ENCODE assay signal across 8 cellular contexts in the genomic region with DNA sequence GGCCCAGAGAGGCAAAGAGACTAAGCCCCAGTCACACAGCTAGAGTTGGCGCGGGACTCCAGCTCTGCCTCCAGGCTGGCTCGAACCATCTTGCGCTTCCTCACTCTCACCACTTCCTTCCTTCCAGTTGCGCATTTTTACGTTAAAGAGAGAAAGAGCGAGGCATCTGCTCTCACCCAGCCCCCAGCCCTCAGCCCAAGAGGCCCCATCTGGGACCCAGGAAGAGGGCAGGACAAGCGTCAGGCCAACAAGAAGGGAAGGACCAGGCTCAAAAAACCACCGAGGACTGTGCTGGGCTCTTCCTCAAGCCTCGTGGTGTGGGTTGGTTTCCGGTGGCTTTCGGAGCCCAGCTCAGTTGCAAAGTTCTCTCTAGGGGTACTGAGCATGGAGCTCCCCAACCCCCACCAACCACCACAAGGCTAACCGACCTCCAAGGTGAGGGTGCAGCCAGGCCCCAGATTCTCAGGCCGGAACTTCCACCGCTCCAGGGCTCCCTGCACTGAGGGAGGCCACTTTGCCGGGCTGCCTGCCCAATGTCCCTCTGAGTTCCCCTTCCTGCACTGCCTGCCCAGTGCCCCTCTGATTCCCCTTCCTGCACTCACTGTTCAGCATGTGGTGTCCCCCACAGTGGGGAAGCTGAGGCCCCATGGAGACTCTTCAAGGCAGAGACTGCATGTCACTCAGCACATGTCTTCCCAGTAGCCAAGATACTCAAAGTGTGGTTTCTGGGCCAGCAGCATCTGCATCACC. TPM values are rescaled to one million over a fixed set of nuclear protein-coding genes. Genes with fewer than 3 reads are reported as not detected.
DNase-seq lines count a peak whose midpoint lies in the region; TF ChIP-seq lines count a peak whose summit lies in the region.

No MANE protein-coding gene starts in this region.

- peaks cover 73% of the 10 kb centered on the region for H3K4me1 Mint-ChIP-seq in Calu3 (ENCODE audit: low read depth, unreplicated experiment)
- peaks cover 48% of the 10 kb centered on the region for H3K4me1 Mint-ChIP-seq in activated CD4-positive, alpha-beta T cell treated with anti-CD3 and anti-CD28 coated beads, Interleukin-2, amount 10 ng/mL, durations not matched to agents 24 days and 14 days

- in situ Hi-C loops in ACHN (cut with HindIII; ENCODE audit: low pct_ligation_motif_present, low pct_unique_long_range_greater_than_20kb, low sequenced_read_pairs): no loop called here
- in situ Hi-C loops in HAP-1 (cut with MboI; ENCODE audit: low sequenced_read_pairs): no loop called here

- H3K27me3 ChIP-seq in iPS-20b (ENCODE audit: insufficient read depth, low read length) (no peaks in the 10 kb centered on the region), HAP-1 (ENCODE audit: low read depth) (no peaks in the 10 kb centered on the region)

- H3K27me3 Mint-ChIP-seq in Calu3 (ENCODE audit: unreplicated experiment): no peaks in the 10 kb centered on the region
- no peaks in the 10 kb centered on the region for H3K27me3 Mint-ChIP-seq in activated CD4-positive, alpha-beta T cell treated with anti-CD3 and anti-CD28 coated beads, Interleukin-2, amount 10 ng/mL, durations not matched to agents 24 days and 14 days

- 0 out of 2 replicates have a peak overlapping the region, but pooled peaks have one; percentile 18 for H3K9ac ChIP-seq in iPS-20b (ENCODE audit: low read depth, low read length)

- peak overlapping the region; percentile 60 for H3K27ac Mint-ChIP-seq in Calu3 (ENCODE audit: unreplicated experiment)
- H3K27ac Mint-ChIP-seq in activated CD4-positive, alpha-beta T cell treated with anti-CD3 and anti-CD28 coated beads, Interleukin-2, amount 10 ng/mL, durations not matched to agents 24 days and 14 days: peak overlapping the region; percentile 94

- H3K4me3 Mint-ChIP-seq in Calu3 (ENCODE audit: low read depth, unreplicated experiment): no peak overlapping the region
- H3K4me3 Mint-ChIP-seq in activated CD4-positive, alpha-beta T cell treated with anti-CD3 and anti-CD28 coated beads, Interleukin-2, amount 10 ng/mL, durations not matched to agents 24 days and 14 days: peak overlapping the region; percentile 75

- no peak overlapping the region for H3K27ac ChIP-seq in HEK293 (ENCODE audit: extremely low read depth, low read depth, low read length)
- H3K27ac ChIP-seq in iPS-20b (ENCODE audit: low read length): no peak overlapping the region

- H3K4me1 ChIP-seq in HEK293 (ENCODE audit: control insufficient read depth, insufficient read depth, low read length): no peaks in the 10 kb centered on the region
- peaks cover 18% of the 10 kb centered on the region for H3K4me1 ChIP-seq in iPS-20b (ENCODE audit: insufficient read depth, low read length)
- H3K4me1 ChIP-seq in HAP-1: no peaks in the 10 kb centered on the region

- BruUV-seq in Calu3 (replicated peaks; lab: Mats Ljungman, UMichigan): no TSS peak

- H3K36me3 Mint-ChIP-seq in Calu3 (ENCODE audit: insufficient read depth, unreplicated experiment): peaks cover 92% of the 10 kb centered on the region
- peaks cover 11% of the 10 kb centered on the region for H3K36me3 Mint-ChIP-seq in activated CD4-positive, alpha-beta T cell treated with anti-CD3 and anti-CD28 coated beads, Interleukin-2, amount 10 ng/mL, durations not matched to agents 24 days and 14 days (ENCODE audit: low read depth)

- H3K4me3 ChIP-seq in HEK293 (ENCODE audit: low read depth, low read length): no peak overlapping the region
- H3K4me3 ChIP-seq in iPS-20b (ENCODE audit: low read length): no peak overlapping the region
- no peak overlapping the region for H3K4me3 ChIP-seq in HAP-1

- intact Hi-C loops in Calu3 (cut with micrococcal nuclease; ENCODE audit: unreplicated experiment): no loop called here
- intact Hi-C loops in activated CD4-positive, alpha-beta T cell treated with anti-CD3 and anti-CD28 coated beads, Interleukin-2, amount 10 ng/mL, durations not matched to agents 24 days and 14 days (cut with micrococcal nuclease): loop anchor here (2.0 kb wide), 1 partner anchor 35 kb away; a partner anchor contains a TSS

- H3K36me3 ChIP-seq in HEK293 (ENCODE audit: control insufficient read depth in 2 of 2, insufficient read depth in 1 of 2, low read length in 2 of 2): no peaks in the 10 kb centered on the region
- no peaks in the 10 kb centered on the region for H3K36me3 ChIP-seq in iPS-20b (ENCODE audit: insufficient read depth, low read depth, low read length)
- H3K36me3 ChIP-seq in HAP-1 (replicated peaks): no peaks in the 10 kb centered on the region

- POLR2A ChIA-PET in HEK293 (lab: Yijun Ruan, JAX): no interaction called here

- no peak for DNase-seq in Calu3
- DNase-seq in activated CD4-positive, alpha-beta T cell treated with anti-CD3 and anti-CD28 coated beads, Interleukin-2, amount 10 ng/mL, durations not matched to agents 24 days and 14 days: peak; percentile 82
- no peak for DNase-seq in ACHN
- no peak for DNase-seq in occipital lobe (lab: John Stamatoyannopoulos, UW)
- no peak for DNase-seq in effector CD4-positive, alpha-beta T cell
- no peak for DNase-seq in HAP-1 (ENCODE audit: low spot score in 2 of 2)

- TF ChIP-seq CTCF in Calu3 (IDR thresholded peaks at IDR 0.05; ENCODE audit: unreplicated experiment) (no peak), HEK293 (tag by site-specific recombination; IDR thresholded peaks at IDR 0.05) (no peak)

- CTCF ChIA-PET in Calu3 (lab: Charles Lee) (interaction anchor here (0.5 kb wide), 1 partner anchor 178 kb away, joined by 5 read pairs; no protein-coding TSS in a partner anchor), HEK293 (lab: Yijun Ruan, JAX) (no interaction called here)

- H3K9me3 Mint-ChIP-seq in Calu3 (ENCODE audit: low read depth, unreplicated experiment): no peaks in the 10 kb centered on the region
- H3K9me3 Mint-ChIP-seq in activated CD4-positive, alpha-beta T cell treated with anti-CD3 and anti-CD28 coated beads, Interleukin-2, amount 10 ng/mL, durations not matched to agents 24 days and 14 days: no peaks in the 10 kb centered on the region

- no peaks in the 10 kb centered on the region for H3K9me3 ChIP-seq in HEK293 (ENCODE audit: control insufficient read depth, insufficient read depth, low read depth, low read length)
- H3K9me3 ChIP-seq in iPS-20b (ENCODE audit: insufficient read depth, low read depth, low read length): no peaks in the 10 kb centered on the region
- no peaks in the 10 kb centered on the region for H3K9me3 ChIP-seq in HAP-1

TF ChIP-seq in HEK293, 187 proteins besides CTCF, POLR2A, EP300 and RAD21:
- TF ChIP-seq ZNF302 (tag by site-specific recombination; IDR thresholded peaks at IDR 0.05; ENCODE audit: low read depth) (no peak), ZIC2 (tag by site-specific recombination; IDR thresholded peaks at IDR 0.05) (peak; percentile 89), GLIS1 (tag by site-specific recombination; IDR thresholded peaks at IDR 0.05) (peak; percentile 10; the same call in 1 of the 2 replicates)

RNA-seq across cellular contexts. Expression of a gene that starts 35.9 kb away (rescaled TPM):
- total RNA-seq in Calu3 (2022) (647 and 669 TPM in 2 replicates), occipital lobe (4.1 TPM)
- total RNA-seq in activated CD4-positive, alpha-beta T cell treated with anti-CD3 and anti-CD28 coated beads, Interleukin-2, amount 10 ng/mL, durations not matched to agents 24 days and 14 days: 61.6 and 62.6 TPM in 2 replicates

Comparison
In these comparisons a context has a peak if more than half of its experiments do, and no peak if none do; other contexts are left out.
1. RNA of a gene that starts 35.9 kb away (total RNA-seq): 647 to 669 TPM in Calu3 and 61.6 to 62.6 TPM in activated CD4-positive, alpha-beta T cell treated with anti-CD3 and anti-CD28 coated beads, Interleukin-2, amount 10 ng/mL, durations not matched to agents 24 days and 14 days; 4.1 TPM in occipital lobe (single experiment); every median in the first group is over 10 times any median in the second.